ENCODE assay signal across 8 cellular contexts in the genomic region with DNA sequence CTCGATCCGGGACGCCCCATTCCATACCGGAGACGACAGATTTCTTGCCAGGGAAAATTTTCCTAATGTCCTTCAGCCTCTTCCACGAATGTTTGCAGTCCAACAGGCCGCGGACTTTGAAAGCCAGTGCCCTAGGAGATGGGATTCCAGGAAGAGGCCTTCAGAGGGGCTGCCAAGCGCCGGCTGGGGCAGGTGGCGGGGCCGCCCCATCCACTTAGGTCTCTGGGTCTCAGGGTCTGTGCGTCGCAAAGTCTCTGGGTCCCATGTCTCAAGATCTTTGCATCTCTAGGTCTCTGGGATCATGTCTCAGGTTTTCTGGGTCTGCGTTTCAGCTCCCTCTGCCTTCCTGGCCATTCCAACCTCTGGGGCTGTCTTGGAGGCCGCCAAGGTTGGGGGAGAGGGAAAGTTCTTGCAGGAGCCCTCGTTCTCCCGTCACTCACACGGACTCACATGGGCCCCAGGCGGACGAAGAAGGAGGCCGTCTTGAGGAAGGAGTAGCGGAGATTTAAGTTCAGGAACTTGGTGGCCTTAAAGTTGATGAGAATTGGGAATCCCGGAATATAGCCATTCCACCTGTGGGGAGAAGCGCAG. TPM values are rescaled to one million over a fixed set of nuclear protein-coding genes. Genes with fewer than 3 reads are reported as not detected.
DNase-seq lines count a peak whose midpoint lies in the region; ATAC-seq and TF ChIP-seq lines count a peak whose summit lies in the region.

No MANE protein-coding gene starts in this region.

- H3K36me3 ChIP-seq in HAP-1 (replicated peaks) (no peaks in the 10 kb centered on the region), left ventricle myocardium inferior (no peaks in the 10 kb centered on the region), skeletal muscle satellite cell (ENCODE audit: insufficient read depth, low read length) (no peaks in the 10 kb centered on the region)

- in situ Hi-C loops in HAP-1 (cut with MboI; ENCODE audit: low sequenced_read_pairs) = no loop called here

- no peak overlapping the region for H3K9ac ChIP-seq in skeletal muscle satellite cell (ENCODE audit: low read depth, low read length)

- DNase-seq in HAP-1 (ENCODE audit: low spot score in 2 of 2) (no peak), left ventricle myocardium inferior (no peak)
- DNase-seq in central memory CD4-positive, alpha-beta T cell = no peak

- H3K27me3 ChIP-seq in HAP-1 (ENCODE audit: low read depth) (no peaks in the 10 kb centered on the region), left ventricle myocardium inferior (ENCODE audit: low read depth) (peaks cover 98% of the 10 kb centered on the region), skeletal muscle satellite cell (ENCODE audit: control insufficient read depth, insufficient read depth, low read length) (peaks cover 72% of the 10 kb centered on the region)

- intact Hi-C loops in left ventricle myocardium inferior (cut with micrococcal nuclease) = no loop called here

- peak overlapping the region; percentile 91 for H3K4me2 ChIP-seq in skeletal muscle satellite cell (ENCODE audit: low read length)

- H3K9me3 ChIP-seq in HAP-1 (no peaks in the 10 kb centered on the region), left ventricle myocardium inferior (replicated peaks) (no peaks in the 10 kb centered on the region), skeletal muscle satellite cell (replicated peaks; ENCODE audit: low read length) (no peaks in the 10 kb centered on the region)

- ATAC-seq in GM21786 (IDR thresholded peaks at IDR 0.05; ENCODE audit: unreplicated experiment) (no peak), GM18858 (IDR thresholded peaks at IDR 0.05; ENCODE audit: unreplicated experiment) (no peak), HG03342 (IDR thresholded peaks at IDR 0.05; ENCODE audit: unreplicated experiment) (no peak)

- peak; percentile 64 for TF ChIP-seq CTCF in VCaP (conservative IDR thresholded peaks at IDR 0.05)
- peak; percentile 43 for TF ChIP-seq CTCF in left ventricle myocardium inferior (IDR thresholded peaks at IDR 0.05; ENCODE audit: borderline replicate concordance)

- H3K4me1 ChIP-seq in HAP-1 (peaks cover 5% of the 10 kb centered on the region), left ventricle myocardium inferior (peaks cover 19% of the 10 kb centered on the region), skeletal muscle satellite cell (ENCODE audit: control insufficient read depth, insufficient read depth, low read length) (peaks cover 10% of the 10 kb centered on the region)

- peak overlapping the region; percentile 57 for H3K4me3 ChIP-seq in HAP-1
- peak overlapping the region; percentile 65 for H3K4me3 ChIP-seq in left ventricle myocardium inferior
- peak overlapping the region; percentile 62 for H3K4me3 ChIP-seq in skeletal muscle satellite cell (ENCODE audit: low read length)

- H3K27ac ChIP-seq in VCaP (no peak overlapping the region), left ventricle myocardium inferior (replicated peaks) (no peak overlapping the region)

RNA-seq across cellular contexts. Expression of a gene that starts 7.2 kb away (rescaled TPM):
- not detected for total RNA-seq in left ventricle myocardium inferior
- total RNA-seq in skeletal muscle satellite cell (2012; rRNA removed) = under 0.01 TPM in 1 of 2 replicates, not detected in the other

RNA-seq across cellular contexts. Expression of a gene that starts 38.0 kb away (rescaled TPM):
- total RNA-seq in left ventricle myocardium inferior = not detected
- under 0.01 and 0.25 TPM in 2 replicates for total RNA-seq in skeletal muscle satellite cell (2012; rRNA removed)

RNA-seq across cellular contexts. Expression of a gene that starts 41.4 kb away (rescaled TPM):
- not detected for total RNA-seq in left ventricle myocardium inferior
- 0.76 and 2.6 TPM in 2 replicates for total RNA-seq in skeletal muscle satellite cell (2012; rRNA removed)

RNA-seq across cellular contexts. Expression of a gene that starts 43.6 kb away (rescaled TPM):
- not detected for total RNA-seq in left ventricle myocardium inferior
- under 0.01 TPM in 2 replicates for total RNA-seq in skeletal muscle satellite cell (2012; rRNA removed)
